ENCODE assay signal across 1 cellular context in genomic region chr16:88533945-88534641, GRCh38.
A peak's percentile ranks its signal among the peaks of the same experiment; 100 is the strongest.
TF ChIP-seq lines count a peak whose summit lies in the region.

No MANE protein-coding gene starts in this region.

TF ChIP-seq in GM12878, 131 proteins besides CTCF, POLR2A, EP300 and RAD21 (continued from another document and continues in another):
- TF ChIP-seq E2F4 (IDR thresholded peaks at IDR 0.05; ENCODE audit: low read depth, low read length) (no peak), TBL1XR1 (IDR thresholded peaks at IDR 0.05; ENCODE audit: low read depth, low read length) (0 out of 2 replicates have a peak, but pooled peaks have one; percentile 30), ZBED1 (IDR thresholded peaks at IDR 0.05; ENCODE audit: borderline replicate concordance) (no peak), ZNF207 (IDR thresholded peaks at IDR 0.05; ENCODE audit: borderline replicate concordance) (no peak), MEF2B (IDR thresholded peaks at IDR 0.05; ENCODE audit: partially characterized antibody, poor library complexity, severe bottlenecking) (no peak), IRF4 (IDR thresholded peaks at IDR 0.05; ENCODE audit: low read depth, low read length) (no peak), NBN (IDR thresholded peaks at IDR 0.05) (no peak), STAT3 (IDR thresholded peaks at IDR 0.05; ENCODE audit: low read depth, low read length) (no peak), NR2C2 (IDR thresholded peaks at IDR 0.05; ENCODE audit: borderline replicate concordance, control insufficient read depth, insufficient read length, low read depth) (no peak), ZSCAN29 (IDR thresholded peaks at IDR 0.05) (peak; percentile 62), TCF3 (IDR thresholded peaks at IDR 0.05; ENCODE audit: borderline replicate concordance, insufficient read depth, low read depth, low read length) (0 out of 2 replicates have a peak, but pooled peaks have one; percentile 3), RUNX3 (IDR thresholded peaks at IDR 0.05; ENCODE audit: low read length) (no peak), CBX5 (IDR thresholded peaks at IDR 0.05; ENCODE audit: low read depth) (no peak), BMI1 (IDR thresholded peaks at IDR 0.05; ENCODE audit: borderline replicate concordance) (no peak), REST (IDR thresholded peaks at IDR 0.05; ENCODE audit: low read depth, low read length) (no peak), TAF1 (IDR thresholded peaks at IDR 0.05; ENCODE audit: borderline replicate concordance, low read depth, low read length) (peak; percentile 42; the same call in 1 of the 2 replicates), CEBPZ (IDR thresholded peaks at IDR 0.05; ENCODE audit: low read depth, low read length) (no peak), TCF7 (IDR thresholded peaks at IDR 0.05; ENCODE audit: borderline replicate concordance) (no peak), NR2F1 (conservative IDR thresholded peaks at IDR 0.05) (peak; percentile 75), ZNF687 (IDR thresholded peaks at IDR 0.05) (peak; percentile 79), ASH2L (IDR thresholded peaks at IDR 0.05; ENCODE audit: borderline replicate concordance, low read depth) (no peak), ESRRA (IDR thresholded peaks at IDR 0.05; ENCODE audit: low read length) (no peak), LARP7 (IDR thresholded peaks at IDR 0.05) (peak; percentile 84), IKZF1 (conservative IDR thresholded peaks at IDR 0.05) (peak; percentile 79), FOXM1 (IDR thresholded peaks at IDR 0.05; ENCODE audit: low read depth, low read length) (no peak), HDAC2 (IDR thresholded peaks at IDR 0.05) (no peak), ZBTB11 (CRISPR knock-in tag; IDR thresholded peaks at IDR 0.05) (peak; percentile 50), ATF7 (IDR thresholded peaks at IDR 0.05; ENCODE audit: low read depth) (no peak), GATAD2B (conservative IDR thresholded peaks at IDR 0.05; ENCODE audit: low read depth) (peak; percentile 96), NR2C1 (IDR thresholded peaks at IDR 0.05) (peak; percentile 67), POLR2AphosphoS2 (IDR thresholded peaks at IDR 0.05; ENCODE audit: low read depth, low read length) (peak; percentile 83), RELA (IDR thresholded peaks at IDR 0.05; ENCODE audit: borderline replicate concordance, partially characterized antibody) (no peak), SPI1 (IDR thresholded peaks at IDR 0.05; ENCODE audit: borderline replicate concordance, insufficient read depth, low read depth, low read length) (no peak), CREM (IDR thresholded peaks at IDR 0.05; ENCODE audit: low read depth) (no peak), CEBPB (IDR thresholded peaks at IDR 0.05; ENCODE audit: borderline replicate concordance in 1 of 2, low read depth in 2 of 2, low read length in 2 of 2) (no peak)
- TF ChIP-seq, protein P1, sequence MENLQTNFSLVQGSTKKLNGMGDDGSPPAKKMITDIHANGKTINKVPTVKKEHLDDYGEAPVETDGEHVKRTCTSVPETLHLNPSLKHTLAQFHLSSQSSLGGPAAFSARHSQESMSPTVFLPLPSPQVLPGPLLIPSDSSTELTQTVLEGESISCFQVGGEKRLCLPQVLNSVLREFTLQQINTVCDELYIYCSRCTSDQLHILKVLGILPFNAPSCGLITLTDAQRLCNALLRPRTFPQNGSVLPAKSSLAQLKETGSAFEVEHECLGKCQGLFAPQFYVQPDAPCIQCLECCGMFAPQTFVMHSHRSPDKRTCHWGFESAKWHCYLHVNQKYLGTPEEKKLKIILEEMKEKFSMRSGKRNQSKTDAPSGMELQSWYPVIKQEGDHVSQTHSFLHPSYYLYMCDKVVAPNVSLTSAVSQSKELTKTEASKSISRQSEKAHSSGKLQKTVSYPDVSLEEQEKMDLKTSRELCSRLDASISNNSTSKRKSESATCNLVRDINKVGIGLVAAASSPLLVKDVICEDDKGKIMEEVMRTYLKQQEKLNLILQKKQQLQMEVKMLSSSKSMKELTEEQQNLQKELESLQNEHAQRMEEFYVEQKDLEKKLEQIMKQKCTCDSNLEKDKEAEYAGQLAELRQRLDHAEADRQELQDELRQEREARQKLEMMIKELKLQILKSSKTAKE (IDR thresholded peaks at IDR 0.05; ENCODE audit: low read depth, poor library complexity, severe bottlenecking), result no peak
- TF ChIP-seq, protein P2, sequence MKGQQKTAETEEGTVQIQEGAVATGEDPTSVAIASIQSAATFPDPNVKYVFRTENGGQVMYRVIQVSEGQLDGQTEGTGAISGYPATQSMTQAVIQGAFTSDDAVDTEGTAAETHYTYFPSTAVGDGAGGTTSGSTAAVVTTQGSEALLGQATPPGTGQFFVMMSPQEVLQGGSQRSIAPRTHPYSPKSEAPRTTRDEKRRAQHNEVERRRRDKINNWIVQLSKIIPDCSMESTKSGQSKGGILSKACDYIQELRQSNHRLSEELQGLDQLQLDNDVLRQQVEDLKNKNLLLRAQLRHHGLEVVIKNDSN (IDR thresholded peaks at IDR 0.05; ENCODE audit: borderline replicate concordance, extremely low read length, insufficient read depth, low read depth, low read length), result no peak
- TF ChIP-seq, protein P3, sequence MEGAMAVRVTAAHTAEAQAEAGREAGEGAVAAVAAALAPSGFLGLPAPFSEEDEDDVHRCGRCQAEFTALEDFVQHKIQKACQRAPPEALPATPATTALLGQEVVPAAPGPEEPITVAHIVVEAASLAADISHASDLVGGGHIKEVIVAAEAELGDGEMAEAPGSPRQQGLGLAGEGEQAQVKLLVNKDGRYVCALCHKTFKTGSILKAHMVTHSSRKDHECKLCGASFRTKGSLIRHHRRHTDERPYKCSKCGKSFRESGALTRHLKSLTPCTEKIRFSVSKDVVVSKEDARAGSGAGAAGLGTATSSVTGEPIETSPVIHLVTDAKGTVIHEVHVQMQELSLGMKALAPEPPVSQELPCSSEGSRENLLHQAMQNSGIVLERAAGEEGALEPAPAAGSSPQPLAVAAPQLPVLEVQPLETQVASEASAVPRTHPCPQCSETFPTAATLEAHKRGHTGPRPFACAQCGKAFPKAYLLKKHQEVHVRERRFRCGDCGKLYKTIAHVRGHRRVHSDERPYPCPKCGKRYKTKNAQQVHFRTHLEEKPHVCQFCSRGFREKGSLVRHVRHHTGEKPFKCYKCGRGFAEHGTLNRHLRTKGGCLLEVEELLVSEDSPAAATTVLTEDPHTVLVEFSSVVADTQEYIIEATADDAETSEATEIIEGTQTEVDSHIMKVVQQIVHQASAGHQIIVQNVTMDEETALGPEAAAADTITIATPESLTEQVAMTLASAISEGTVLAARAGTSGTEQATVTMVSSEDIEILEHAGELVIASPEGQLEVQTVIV (IDR thresholded peaks at IDR 0.05; ENCODE audit: borderline replicate concordance, partially characterized antibody), result no peak
